1 cellular context compared by ENCODE assay signal in the genomic region with DNA sequence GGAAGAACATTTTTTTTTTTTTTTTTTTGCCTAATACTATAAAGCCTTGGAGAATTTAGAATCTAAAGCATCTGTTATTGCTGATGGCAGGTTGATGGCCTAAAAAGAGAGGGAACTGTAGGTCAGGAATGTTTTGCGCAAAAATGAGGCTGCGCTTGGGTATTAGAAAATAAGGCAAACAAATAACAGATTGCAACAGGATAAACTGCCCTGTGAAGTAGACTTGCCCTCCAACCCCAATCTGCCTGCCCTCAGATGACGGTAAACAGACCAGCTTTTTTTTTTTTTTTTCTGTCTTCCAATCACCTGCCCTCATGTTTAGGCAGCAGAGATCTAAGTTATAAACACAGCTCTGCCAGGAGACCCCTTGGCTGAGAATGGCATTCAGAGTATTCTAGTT.
TF ChIP-seq lines count a peak whose summit lies in the region.

No MANE protein-coding gene starts in this region.

TF ChIP-seq in HepG2, 621 proteins besides CTCF, POLR2A, EP300 and RAD21 (continued from another document and continues in another):
- TF ChIP-seq, protein P1, sequence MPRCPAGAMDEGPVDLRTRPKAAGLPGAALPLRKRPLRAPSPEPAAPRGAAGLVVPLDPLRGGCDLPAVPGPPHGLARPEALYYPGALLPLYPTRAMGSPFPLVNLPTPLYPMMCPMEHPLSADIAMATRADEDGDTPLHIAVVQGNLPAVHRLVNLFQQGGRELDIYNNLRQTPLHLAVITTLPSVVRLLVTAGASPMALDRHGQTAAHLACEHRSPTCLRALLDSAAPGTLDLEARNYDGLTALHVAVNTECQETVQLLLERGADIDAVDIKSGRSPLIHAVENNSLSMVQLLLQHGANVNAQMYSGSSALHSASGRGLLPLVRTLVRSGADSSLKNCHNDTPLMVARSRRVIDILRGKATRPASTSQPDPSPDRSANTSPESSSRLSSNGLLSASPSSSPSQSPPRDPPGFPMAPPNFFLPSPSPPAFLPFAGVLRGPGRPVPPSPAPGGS (CRISPR knock-in tag; IDR thresholded peaks at IDR 0.05): no peak
- TF ChIP-seq GTF3A (CRISPR knock-in tag; conservative IDR thresholded peaks at IDR 0.05) (no peak), ZNF644 (CRISPR knock-in tag; IDR thresholded peaks at IDR 0.05; ENCODE audit: low read depth) (no peak), ZNF607 (CRISPR knock-in tag; IDR thresholded peaks at IDR 0.05; ENCODE audit: borderline replicate concordance) (no peak), SOX5 (CRISPR knock-in tag; IDR thresholded peaks at IDR 0.05; ENCODE audit: borderline replicate concordance) (peak; percentile 93), SCMH1 (CRISPR knock-in tag; IDR thresholded peaks at IDR 0.05; ENCODE audit: borderline replicate concordance) (no peak), MED8 (CRISPR knock-in tag; IDR thresholded peaks at IDR 0.05; ENCODE audit: insufficient replicate concordance) (no peak), ZNF326 (CRISPR knock-in tag; IDR thresholded peaks at IDR 0.05; ENCODE audit: borderline replicate concordance) (no peak), NCOR1 (IDR thresholded peaks at IDR 0.05; ENCODE audit: borderline replicate concordance, low read length) (peak; percentile 83; the same call in 1 of the 2 replicates), NPAS2 (CRISPR knock-in tag; IDR thresholded peaks at IDR 0.05; ENCODE audit: borderline replicate concordance) (no peak), JUND (CRISPR knock-in tag; IDR thresholded peaks at IDR 0.05) (no peak), MEIS2 (CRISPR knock-in tag; IDR thresholded peaks at IDR 0.05) (0 out of 2 replicates have a peak, but pooled peaks have one; percentile 20), PAWR (CRISPR knock-in tag; IDR thresholded peaks at IDR 0.05; ENCODE audit: borderline replicate concordance) (no peak), ZNF34 (CRISPR knock-in tag; IDR thresholded peaks at IDR 0.05; ENCODE audit: borderline replicate concordance) (no peak), RBM39 (IDR thresholded peaks at IDR 0.05; ENCODE audit: low read depth, low read length, poor library complexity, severe bottlenecking) (no peak), ISX (CRISPR knock-in tag; conservative IDR thresholded peaks at IDR 0.05) (no peak), ZFAT (CRISPR knock-in tag; conservative IDR thresholded peaks at IDR 0.05) (no peak), ADNP (CRISPR knock-in tag; IDR thresholded peaks at IDR 0.05) (no peak), BCL6 (CRISPR knock-in tag; IDR thresholded peaks at IDR 0.05) (peak; percentile 89), PPARG (CRISPR knock-in tag; conservative IDR thresholded peaks at IDR 0.05) (peak; percentile 89), ZNF777 (CRISPR knock-in tag; IDR thresholded peaks at IDR 0.05) (no peak), PTBP1 (IDR thresholded peaks at IDR 0.05; ENCODE audit: low read depth, low read length, poor library complexity, severe bottlenecking) (no peak), ZNF670 (CRISPR knock-in tag; IDR thresholded peaks at IDR 0.05; ENCODE audit: borderline replicate concordance) (no peak; the same call in 1 of the 2 replicates), SIN3A (IDR thresholded peaks at IDR 0.05; ENCODE audit: borderline replicate concordance, low read depth, low read length) (no peak), ZNF598 (CRISPR knock-in tag; IDR thresholded peaks at IDR 0.05; ENCODE audit: borderline replicate concordance) (no peak), KMT2B (CRISPR knock-in tag; IDR thresholded peaks at IDR 0.05) (no peak), ZFP36L1 (CRISPR knock-in tag; IDR thresholded peaks at IDR 0.05) (no peak; the same call in 1 of the 2 replicates), ZNF234 (CRISPR knock-in tag; conservative IDR thresholded peaks at IDR 0.05) (no peak), HDAC1 (CRISPR knock-in tag; IDR thresholded peaks at IDR 0.05) (peak; percentile 87)
- TF ChIP-seq, protein P2, sequence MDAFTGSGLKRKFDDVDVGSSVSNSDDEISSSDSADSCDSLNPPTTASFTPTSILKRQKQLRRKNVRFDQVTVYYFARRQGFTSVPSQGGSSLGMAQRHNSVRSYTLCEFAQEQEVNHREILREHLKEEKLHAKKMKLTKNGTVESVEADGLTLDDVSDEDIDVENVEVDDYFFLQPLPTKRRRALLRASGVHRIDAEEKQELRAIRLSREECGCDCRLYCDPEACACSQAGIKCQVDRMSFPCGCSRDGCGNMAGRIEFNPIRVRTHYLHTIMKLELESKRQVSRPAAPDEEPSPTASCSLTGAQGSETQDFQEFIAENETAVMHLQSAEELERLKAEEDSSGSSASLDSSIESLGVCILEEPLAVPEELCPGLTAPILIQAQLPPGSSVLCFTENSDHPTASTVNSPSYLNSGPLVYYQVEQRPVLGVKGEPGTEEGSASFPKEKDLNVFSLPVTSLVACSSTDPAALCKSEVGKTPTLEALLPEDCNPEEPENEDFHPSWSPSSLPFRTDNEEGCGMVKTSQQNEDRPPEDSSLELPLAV (CRISPR knock-in tag; conservative IDR thresholded peaks at IDR 0.05; ENCODE audit: low read depth): no peak
- TF ChIP-seq, protein P3, sequence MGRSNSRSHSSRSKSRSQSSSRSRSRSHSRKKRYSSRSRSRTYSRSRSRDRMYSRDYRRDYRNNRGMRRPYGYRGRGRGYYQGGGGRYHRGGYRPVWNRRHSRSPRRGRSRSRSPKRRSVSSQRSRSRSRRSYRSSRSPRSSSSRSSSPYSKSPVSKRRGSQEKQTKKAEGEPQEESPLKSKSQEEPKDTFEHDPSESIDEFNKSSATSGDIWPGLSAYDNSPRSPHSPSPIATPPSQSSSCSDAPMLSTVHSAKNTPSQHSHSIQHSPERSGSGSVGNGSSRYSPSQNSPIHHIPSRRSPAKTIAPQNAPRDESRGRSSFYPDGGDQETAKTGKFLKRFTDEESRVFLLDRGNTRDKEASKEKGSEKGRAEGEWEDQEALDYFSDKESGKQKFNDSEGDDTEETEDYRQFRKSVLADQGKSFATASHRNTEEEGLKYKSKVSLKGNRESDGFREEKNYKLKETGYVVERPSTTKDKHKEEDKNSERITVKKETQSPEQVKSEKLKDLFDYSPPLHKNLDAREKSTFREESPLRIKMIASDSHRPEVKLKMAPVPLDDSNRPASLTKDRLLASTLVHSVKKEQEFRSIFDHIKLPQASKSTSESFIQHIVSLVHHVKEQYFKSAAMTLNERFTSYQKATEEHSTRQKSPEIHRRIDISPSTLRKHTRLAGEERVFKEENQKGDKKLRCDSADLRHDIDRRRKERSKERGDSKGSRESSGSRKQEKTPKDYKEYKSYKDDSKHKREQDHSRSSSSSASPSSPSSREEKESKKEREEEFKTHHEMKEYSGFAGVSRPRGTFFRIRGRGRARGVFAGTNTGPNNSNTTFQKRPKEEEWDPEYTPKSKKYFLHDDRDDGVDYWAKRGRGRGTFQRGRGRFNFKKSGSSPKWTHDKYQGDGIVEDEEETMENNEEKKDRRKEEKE (IDR thresholded peaks at IDR 0.05): no peak
- TF ChIP-seq, protein P4, sequence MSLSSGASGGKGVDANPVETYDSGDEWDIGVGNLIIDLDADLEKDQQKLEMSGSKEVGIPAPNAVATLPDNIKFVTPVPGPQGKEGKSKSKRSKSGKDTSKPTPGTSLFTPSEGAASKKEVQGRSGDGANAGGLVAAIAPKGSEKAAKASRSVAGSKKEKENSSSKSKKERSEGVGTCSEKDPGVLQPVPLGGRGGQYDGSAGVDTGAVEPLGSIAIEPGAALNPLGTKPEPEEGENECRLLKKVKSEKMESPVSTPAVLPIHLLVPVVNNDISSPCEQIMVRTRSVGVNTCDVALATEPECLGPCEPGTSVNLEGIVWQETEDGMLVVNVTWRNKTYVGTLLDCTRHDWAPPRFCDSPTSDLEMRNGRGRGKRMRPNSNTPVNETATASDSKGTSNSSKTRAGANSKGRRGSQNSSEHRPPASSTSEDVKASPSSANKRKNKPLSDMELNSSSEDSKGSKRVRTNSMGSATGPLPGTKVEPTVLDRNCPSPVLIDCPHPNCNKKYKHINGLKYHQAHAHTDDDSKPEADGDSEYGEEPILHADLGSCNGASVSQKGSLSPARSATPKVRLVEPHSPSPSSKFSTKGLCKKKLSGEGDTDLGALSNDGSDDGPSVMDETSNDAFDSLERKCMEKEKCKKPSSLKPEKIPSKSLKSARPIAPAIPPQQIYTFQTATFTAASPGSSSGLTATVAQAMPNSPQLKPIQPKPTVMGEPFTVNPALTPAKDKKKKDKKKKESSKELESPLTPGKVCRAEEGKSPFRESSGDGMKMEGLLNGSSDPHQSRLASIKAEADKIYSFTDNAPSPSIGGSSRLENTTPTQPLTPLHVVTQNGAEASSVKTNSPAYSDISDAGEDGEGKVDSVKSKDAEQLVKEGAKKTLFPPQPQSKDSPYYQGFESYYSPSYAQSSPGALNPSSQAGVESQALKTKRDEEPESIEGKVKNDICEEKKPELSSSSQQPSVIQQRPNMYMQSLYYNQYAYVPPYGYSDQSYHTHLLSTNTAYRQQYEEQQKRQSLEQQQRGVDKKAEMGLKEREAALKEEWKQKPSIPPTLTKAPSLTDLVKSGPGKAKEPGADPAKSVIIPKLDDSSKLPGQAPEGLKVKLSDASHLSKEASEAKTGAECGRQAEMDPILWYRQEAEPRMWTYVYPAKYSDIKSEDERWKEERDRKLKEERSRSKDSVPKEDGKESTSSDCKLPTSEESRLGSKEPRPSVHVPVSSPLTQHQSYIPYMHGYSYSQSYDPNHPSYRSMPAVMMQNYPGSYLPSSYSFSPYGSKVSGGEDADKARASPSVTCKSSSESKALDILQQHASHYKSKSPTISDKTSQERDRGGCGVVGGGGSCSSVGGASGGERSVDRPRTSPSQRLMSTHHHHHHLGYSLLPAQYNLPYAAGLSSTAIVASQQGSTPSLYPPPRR (CRISPR knock-in tag; IDR thresholded peaks at IDR 0.05; ENCODE audit: borderline replicate concordance): peak; percentile 98
- TF ChIP-seq, protein P5, sequence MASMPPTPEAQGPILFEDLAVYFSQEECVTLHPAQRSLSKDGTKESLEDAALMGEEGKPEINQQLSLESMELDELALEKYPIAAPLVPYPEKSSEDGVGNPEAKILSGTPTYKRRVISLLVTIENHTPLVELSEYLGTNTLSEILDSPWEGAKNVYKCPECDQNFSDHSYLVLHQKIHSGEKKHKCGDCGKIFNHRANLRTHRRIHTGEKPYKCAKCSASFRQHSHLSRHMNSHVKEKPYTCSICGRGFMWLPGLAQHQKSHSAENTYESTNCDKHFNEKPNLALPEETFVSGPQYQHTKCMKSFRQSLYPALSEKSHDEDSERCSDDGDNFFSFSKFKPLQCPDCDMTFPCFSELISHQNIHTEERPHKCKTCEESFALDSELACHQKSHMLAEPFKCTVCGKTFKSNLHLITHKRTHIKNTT (CRISPR knock-in tag; IDR thresholded peaks at IDR 0.05): no peak
- TF ChIP-seq, protein P6, sequence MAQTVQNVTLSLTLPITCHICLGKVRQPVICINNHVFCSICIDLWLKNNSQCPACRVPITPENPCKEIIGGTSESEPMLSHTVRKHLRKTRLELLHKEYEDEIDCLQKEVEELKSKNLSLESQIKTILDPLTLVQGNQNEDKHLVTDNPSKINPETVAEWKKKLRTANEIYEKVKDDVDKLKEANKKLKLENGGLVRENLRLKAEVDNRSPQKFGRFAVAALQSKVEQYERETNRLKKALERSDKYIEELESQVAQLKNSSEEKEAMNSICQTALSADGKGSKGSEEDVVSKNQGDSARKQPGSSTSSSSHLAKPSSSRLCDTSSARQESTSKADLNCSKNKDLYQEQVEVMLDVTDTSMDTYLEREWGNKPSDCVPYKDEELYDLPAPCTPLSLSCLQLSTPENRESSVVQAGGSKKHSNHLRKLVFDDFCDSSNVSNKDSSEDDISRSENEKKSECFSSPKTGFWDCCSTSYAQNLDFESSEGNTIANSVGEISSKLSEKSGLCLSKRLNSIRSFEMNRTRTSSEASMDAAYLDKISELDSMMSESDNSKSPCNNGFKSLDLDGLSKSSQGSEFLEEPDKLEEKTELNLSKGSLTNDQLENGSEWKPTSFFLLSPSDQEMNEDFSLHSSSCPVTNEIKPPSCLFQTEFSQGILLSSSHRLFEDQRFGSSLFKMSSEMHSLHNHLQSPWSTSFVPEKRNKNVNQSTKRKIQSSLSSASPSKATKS (CRISPR knock-in tag; IDR thresholded peaks at IDR 0.05): no peak
- TF ChIP-seq, protein P7, sequence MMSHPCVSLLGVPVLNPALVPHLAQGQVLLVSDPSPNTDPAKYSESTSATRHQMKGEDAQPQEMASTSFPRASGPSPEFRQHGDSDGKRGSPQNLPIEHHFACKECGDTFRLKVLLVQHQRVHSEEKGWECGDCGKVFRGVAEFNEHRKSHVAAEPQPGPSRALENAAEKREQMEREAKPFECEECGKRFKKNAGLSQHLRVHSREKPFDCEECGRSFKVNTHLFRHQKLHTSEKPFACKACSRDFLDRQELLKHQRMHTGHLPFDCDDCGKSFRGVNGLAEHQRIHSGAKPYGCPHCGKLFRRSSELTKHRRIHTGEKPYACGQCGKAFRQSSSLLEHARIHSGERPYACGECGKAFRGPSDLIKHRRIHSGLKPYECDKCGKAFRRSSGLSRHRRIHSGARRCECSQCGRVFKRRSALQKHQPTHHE (CRISPR knock-in tag; IDR thresholded peaks at IDR 0.05; ENCODE audit: borderline replicate concordance): 0 out of 2 replicates have a peak, but pooled peaks have one; percentile 53
- TF ChIP-seq, protein P8, sequence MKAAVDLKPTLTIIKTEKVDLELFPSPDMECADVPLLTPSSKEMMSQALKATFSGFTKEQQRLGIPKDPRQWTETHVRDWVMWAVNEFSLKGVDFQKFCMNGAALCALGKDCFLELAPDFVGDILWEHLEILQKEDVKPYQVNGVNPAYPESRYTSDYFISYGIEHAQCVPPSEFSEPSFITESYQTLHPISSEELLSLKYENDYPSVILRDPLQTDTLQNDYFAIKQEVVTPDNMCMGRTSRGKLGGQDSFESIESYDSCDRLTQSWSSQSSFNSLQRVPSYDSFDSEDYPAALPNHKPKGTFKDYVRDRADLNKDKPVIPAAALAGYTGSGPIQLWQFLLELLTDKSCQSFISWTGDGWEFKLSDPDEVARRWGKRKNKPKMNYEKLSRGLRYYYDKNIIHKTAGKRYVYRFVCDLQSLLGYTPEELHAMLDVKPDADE (CRISPR knock-in tag; IDR thresholded peaks at IDR 0.05): no peak
- TF ChIP-seq, protein P9, sequence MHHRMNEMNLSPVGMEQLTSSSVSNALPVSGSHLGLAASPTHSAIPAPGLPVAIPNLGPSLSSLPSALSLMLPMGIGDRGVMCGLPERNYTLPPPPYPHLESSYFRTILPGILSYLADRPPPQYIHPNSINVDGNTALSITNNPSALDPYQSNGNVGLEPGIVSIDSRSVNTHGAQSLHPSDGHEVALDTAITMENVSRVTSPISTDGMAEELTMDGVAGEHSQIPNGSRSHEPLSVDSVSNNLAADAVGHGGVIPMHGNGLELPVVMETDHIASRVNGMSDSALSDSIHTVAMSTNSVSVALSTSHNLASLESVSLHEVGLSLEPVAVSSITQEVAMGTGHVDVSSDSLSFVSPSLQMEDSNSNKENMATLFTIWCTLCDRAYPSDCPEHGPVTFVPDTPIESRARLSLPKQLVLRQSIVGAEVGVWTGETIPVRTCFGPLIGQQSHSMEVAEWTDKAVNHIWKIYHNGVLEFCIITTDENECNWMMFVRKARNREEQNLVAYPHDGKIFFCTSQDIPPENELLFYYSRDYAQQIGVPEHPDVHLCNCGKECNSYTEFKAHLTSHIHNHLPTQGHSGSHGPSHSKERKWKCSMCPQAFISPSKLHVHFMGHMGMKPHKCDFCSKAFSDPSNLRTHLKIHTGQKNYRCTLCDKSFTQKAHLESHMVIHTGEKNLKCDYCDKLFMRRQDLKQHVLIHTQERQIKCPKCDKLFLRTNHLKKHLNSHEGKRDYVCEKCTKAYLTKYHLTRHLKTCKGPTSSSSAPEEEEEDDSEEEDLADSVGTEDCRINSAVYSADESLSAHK (CRISPR knock-in tag; IDR thresholded peaks at IDR 0.05; ENCODE audit: borderline replicate concordance): no peak
